In the genomic region with DNA sequence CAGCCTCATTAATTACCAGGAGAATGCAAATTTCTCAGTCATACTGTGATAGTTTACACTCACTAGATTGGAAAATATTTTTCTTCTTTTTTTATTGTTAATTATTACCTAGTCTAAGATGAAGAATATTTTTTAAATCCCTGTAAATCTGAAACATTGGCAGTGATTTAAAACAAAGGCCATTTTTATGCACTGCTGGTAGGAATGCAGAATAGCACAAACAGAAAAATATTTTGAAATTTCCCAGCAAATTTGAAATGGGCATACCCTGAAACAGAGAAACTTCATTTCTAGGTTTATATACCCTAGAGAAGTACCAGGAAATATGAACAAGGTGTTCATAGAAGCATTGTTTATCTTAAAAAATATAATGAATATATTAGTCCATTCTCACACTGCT, we compare ENCODE assay signal across 17 cellular contexts. TPM values are rescaled to one million over a fixed set of nuclear protein-coding genes. Genes with fewer than 3 reads are reported as not detected.
DNase-seq lines count a peak whose midpoint lies in the region; ATAC-seq and TF ChIP-seq lines count a peak whose summit lies in the region.
"Had no signal": no experiment of that assay in that cellular context is flagged by ENCODE, and none has a peak within 500 bp of the region (broad histone marks: within the 10 kb centered on the region; RNA-seq: fewer than 3 reads in every experiment).

No MANE protein-coding gene starts in this region.

- H3K27ac ChIP-seq in mammary epithelial cell (ENCODE audit: insufficient read depth, low read depth, low read length): no peak overlapping the region
- no peak overlapping the region for H3K27ac ChIP-seq in smooth muscle cell (ENCODE audit: low read depth)
- H3K27ac ChIP-seq in ascending aorta: no peak overlapping the region
- H3K27ac ChIP-seq: C4-2B had no signal

- in situ Hi-C loops in mammary epithelial cell (cut with MboI; ENCODE audit: low sequenced_read_pairs in 2 of 2): no loop called here

- H3K4me3 Mint-ChIP-seq in MCF 10A (ENCODE audit: unreplicated experiment) (no peak overlapping the region), chondrocyte (ENCODE audit: unreplicated experiment) (no peak overlapping the region)
- H3K4me3 Mint-ChIP-seq in activated T-helper 2 cell treated with anti-CD3 and anti-CD28 coated beads, Interferon-gamma antibody, Interleukin-2, Interleukin-4, amounts not matched to agents 10 μg/mL and 5 μg/mL and 100 μg/mL, durations not matched to agents 14 hours and 24 hours and 36 hours (ENCODE audit: low read depth): no peak overlapping the region

- no peaks in the 10 kb centered on the region for H3K4me1 ChIP-seq in mammary epithelial cell (ENCODE audit: insufficient read depth, low read length)
- no peaks in the 10 kb centered on the region for H3K4me1 ChIP-seq in smooth muscle cell (ENCODE audit: low read depth)
- H3K4me1 ChIP-seq in ascending aorta: no peaks in the 10 kb centered on the region

- H3K9me3 Mint-ChIP-seq in MCF 10A (ENCODE audit: unreplicated experiment) (no peaks in the 10 kb centered on the region), chondrocyte (ENCODE audit: low read depth) (peaks cover 15% of the 10 kb centered on the region)
- no peaks in the 10 kb centered on the region for H3K9me3 Mint-ChIP-seq in activated T-helper 2 cell treated with anti-CD3 and anti-CD28 coated beads, Interferon-gamma antibody, Interleukin-2, Interleukin-4, amounts not matched to agents 10 μg/mL and 5 μg/mL and 100 μg/mL, durations not matched to agents 14 hours and 24 hours and 36 hours

- H2AFZ ChIP-seq in mammary epithelial cell (ENCODE audit: low read depth, low read length) (no peak overlapping the region), smooth muscle cell (ENCODE audit: low read depth) (no peak overlapping the region)

- H3K4me3 ChIP-seq in mammary epithelial cell (replicated peaks in 1 of 3; ENCODE audit: insufficient read depth in 1 of 3, low read depth in 2 of 3, low read length in 3 of 3): no peak overlapping the region
- H3K4me3 ChIP-seq in fibroblast of the aortic adventitia (ENCODE audit: low read depth, low read length): no peak overlapping the region
- no peak overlapping the region for H3K4me3 ChIP-seq in smooth muscle cell
- no peak overlapping the region for H3K4me3 ChIP-seq in ascending aorta
- H3K4me3 ChIP-seq: MG63 had no signal

- no peaks in the 10 kb centered on the region for H3K36me3 Mint-ChIP-seq in MCF 10A (ENCODE audit: insufficient read depth, unreplicated experiment)
- H3K36me3 Mint-ChIP-seq in chondrocyte (ENCODE audit: low read depth): peaks cover 2% of the 10 kb centered on the region
- no peaks in the 10 kb centered on the region for H3K36me3 Mint-ChIP-seq in activated T-helper 2 cell treated with anti-CD3 and anti-CD28 coated beads, Interferon-gamma antibody, Interleukin-2, Interleukin-4, amounts not matched to agents 10 μg/mL and 5 μg/mL and 100 μg/mL, durations not matched to agents 14 hours and 24 hours and 36 hours (ENCODE audit: low read depth)

- H3K9me3 ChIP-seq in mammary epithelial cell (replicated peaks; ENCODE audit: insufficient read depth, low read length): no peaks in the 10 kb centered on the region
- H3K9me3 ChIP-seq in smooth muscle cell (replicated peaks; ENCODE audit: low read depth): no peaks in the 10 kb centered on the region
- H3K9me3 ChIP-seq in ascending aorta: no peaks in the 10 kb centered on the region
- H3K9me3 ChIP-seq: MG63 had no signal

- peak; percentile 9 for TF ChIP-seq CTCF in MCF 10A (IDR thresholded peaks at IDR 0.05; ENCODE audit: unreplicated experiment)
- TF ChIP-seq CTCF in mammary epithelial cell (conservative IDR thresholded peaks at IDR 0.05 in 1 of 2, IDR thresholded peaks at IDR 0.05 in 1 of 2; ENCODE audit: extremely low read depth in 1 of 2, insufficient read depth in 1 of 2, low read depth in 1 of 2, low read length in 2 of 2): peak in 1 of 2 donors; percentile 30
- TF ChIP-seq CTCF in chondrocyte (IDR thresholded peaks at IDR 0.05): peak; percentile 48
- peak; percentile 36 for TF ChIP-seq CTCF in fibroblast of the aortic adventitia (IDR thresholded peaks at IDR 0.05; ENCODE audit: insufficient read depth, low read length)
- TF ChIP-seq CTCF in smooth muscle cell (IDR thresholded peaks at IDR 0.05; ENCODE audit: borderline replicate concordance, insufficient read depth, poor library complexity, severe bottlenecking): peak; percentile 27
- no peak for TF ChIP-seq CTCF in ascending aorta (IDR thresholded peaks at IDR 0.05)

- CTCF ChIA-PET in MCF 10A (lab: Yijun Ruan, JAX): no interaction called here
- CTCF ChIA-PET in mammary epithelial cell (lab: Charles Lee; ENCODE audit: low non-redundant PET): no interaction called here

- BruUV-seq in MCF 10A (replicated peaks; lab: Mats Ljungman, UMichigan) (no TSS peak), mammary epithelial cell (replicated peaks; lab: Mats Ljungman, UMichigan) (no TSS peak)

- no peak overlapping the region for H3K9ac ChIP-seq in mammary epithelial cell (ENCODE audit: insufficient read depth, low read length)
- H3K9ac ChIP-seq in smooth muscle cell (ENCODE audit: low read depth): no peak overlapping the region

- H3K27me3 ChIP-seq in mammary epithelial cell (ENCODE audit: insufficient read depth, low read length) (peaks cover 2% of the 10 kb centered on the region), smooth muscle cell (ENCODE audit: low read depth) (no peaks in the 10 kb centered on the region), ascending aorta (no peaks in the 10 kb centered on the region)
- H3K27me3 ChIP-seq: MG63 had no signal

- H3K4me2 ChIP-seq in mammary epithelial cell (ENCODE audit: insufficient read depth, low read depth, low read length) (no peak overlapping the region), smooth muscle cell (no peak overlapping the region)

- no peak for DNase-seq in MCF 10A (ENCODE audit: unreplicated experiment)
- DNase-seq in mammary epithelial cell: no peak
- DNase-seq in chondrocyte (ENCODE audit: low spot score): no peak
- no peak for DNase-seq in fibroblast of the aortic adventitia (ENCODE audit: low read depth)
- DNase-seq in smooth muscle cell (lab: John Stamatoyannopoulos, UW; ENCODE audit: unreplicated experiment): no peak
- DNase-seq in activated T-helper 2 cell treated with anti-CD3 and anti-CD28 coated beads, Interferon-gamma antibody, Interleukin-2, Interleukin-4, amounts not matched to agents 10 μg/mL and 5 μg/mL and 100 μg/mL, durations not matched to agents 14 hours and 24 hours and 36 hours (ENCODE audit: low spot score): no peak
- no peak for DNase-seq in ascending aorta (ENCODE audit: low spot score in 2 of 2)
- DNase-seq: 8988T, DND-41, MG63, NCI-H1105, NCI-H1694, NCI-H524, SHP77 treated with DMSO at 0.1 percent for 48 hours had no signal

- no peak overlapping the region for H3K27ac Mint-ChIP-seq in MCF 10A (ENCODE audit: low read depth, unreplicated experiment)
- no peak overlapping the region for H3K27ac Mint-ChIP-seq in chondrocyte (ENCODE audit: unreplicated experiment)
- H3K27ac Mint-ChIP-seq in activated T-helper 2 cell treated with anti-CD3 and anti-CD28 coated beads, Interferon-gamma antibody, Interleukin-2, Interleukin-4, amounts not matched to agents 10 μg/mL and 5 μg/mL and 100 μg/mL, durations not matched to agents 14 hours and 24 hours and 36 hours: no peak overlapping the region

- H4K20me1 ChIP-seq in mammary epithelial cell (ENCODE audit: insufficient read depth, low read length): no peaks in the 10 kb centered on the region
- no peaks in the 10 kb centered on the region for H4K20me1 ChIP-seq in smooth muscle cell (ENCODE audit: low read depth)

- H3K36me3 ChIP-seq in mammary epithelial cell (ENCODE audit: insufficient read depth, low read length): no peaks in the 10 kb centered on the region
- no peaks in the 10 kb centered on the region for H3K36me3 ChIP-seq in smooth muscle cell (ENCODE audit: low read depth)
- H3K36me3 ChIP-seq in ascending aorta: no peaks in the 10 kb centered on the region
- H3K36me3 ChIP-seq: MG63 had no signal

- no peaks in the 10 kb centered on the region for H3K79me2 ChIP-seq in mammary epithelial cell (ENCODE audit: insufficient read depth, low read length)
- no peaks in the 10 kb centered on the region for H3K79me2 ChIP-seq in smooth muscle cell (ENCODE audit: low read depth)

- intact Hi-C loops in MCF 10A (cut with micrococcal nuclease): no loop called here
- intact Hi-C loops in mammary epithelial cell (cut with micrococcal nuclease): loop anchor here (5.0 kb wide), 1 partner anchor 45 kb away; no protein-coding TSS in a partner anchor
- intact Hi-C loops in activated T-helper 2 cell treated with anti-CD3 and anti-CD28 coated beads, Interferon-gamma antibody, Interleukin-2, Interleukin-4, amounts not matched to agents 10 μg/mL and 5 μg/mL and 100 μg/mL, durations not matched to agents 14 hours and 24 hours and 36 hours (cut with micrococcal nuclease): no loop called here
- intact Hi-C loops in ascending aorta (cut with DNase I): no loop called here

- H3K27me3 Mint-ChIP-seq in MCF 10A (ENCODE audit: insufficient read depth, unreplicated experiment) (no peaks in the 10 kb centered on the region), chondrocyte (ENCODE audit: low read depth) (peaks cover 9% of the 10 kb centered on the region)
- H3K27me3 Mint-ChIP-seq in activated T-helper 2 cell treated with anti-CD3 and anti-CD28 coated beads, Interferon-gamma antibody, Interleukin-2, Interleukin-4, amounts not matched to agents 10 μg/mL and 5 μg/mL and 100 μg/mL, durations not matched to agents 14 hours and 24 hours and 36 hours (ENCODE audit: low read depth): no peaks in the 10 kb centered on the region

- H3K4me1 Mint-ChIP-seq in MCF 10A (ENCODE audit: insufficient read depth, unreplicated experiment): no peaks in the 10 kb centered on the region
- H3K4me1 Mint-ChIP-seq in chondrocyte (ENCODE audit: low read depth): no peaks in the 10 kb centered on the region
- no peaks in the 10 kb centered on the region for H3K4me1 Mint-ChIP-seq in activated T-helper 2 cell treated with anti-CD3 and anti-CD28 coated beads, Interferon-gamma antibody, Interleukin-2, Interleukin-4, amounts not matched to agents 10 μg/mL and 5 μg/mL and 100 μg/mL, durations not matched to agents 14 hours and 24 hours and 36 hours (ENCODE audit: low read depth)

- POLR2A ChIA-PET in MCF 10A (lab: Yijun Ruan, JAX): no interaction called here

- peaks cover 3% of the 10 kb centered on the region for H3F3A ChIP-seq in smooth muscle cell (ENCODE audit: low read depth)

- dilution Hi-C loops in mammary epithelial cell (cut with HindIII; ENCODE audit: low sequenced_read_pairs): no loop called here

- no peak for ATAC-seq in GM18867 (IDR thresholded peaks at IDR 0.05; ENCODE audit: unreplicated experiment)

RNA-seq across cellular contexts. Expression of gene DYNAP, which starts 31.0 kb away (rescaled TPM):
- 0.59 and 0.86 TPM in 2 replicates for total RNA-seq in MCF 10A (2022)
- total RNA-seq in mammary epithelial cell: not detected
- polyA plus RNA-seq in mammary epithelial cell: not detected
- not detected for polyA minus RNA-seq in mammary epithelial cell
- not detected in 3 replicates for total RNA-seq in chondrocyte
- not detected in 2 replicates for total RNA-seq in fibroblast of the aortic adventitia (ENCODE audit: low replicate concordance)
- total RNA-seq in smooth muscle cell: not detected in 2 replicates
- not detected in 2 replicates for polyA plus RNA-seq in smooth muscle cell
- not detected in 2 replicates for total RNA-seq in activated T-helper 2 cell treated with anti-CD3 and anti-CD28 coated beads, Interferon-gamma antibody, Interleukin-2, Interleukin-4, amounts not matched to agents 10 μg/mL and 5 μg/mL and 100 μg/mL, durations not matched to agents 14 hours and 24 hours and 36 hours
- not detected for total RNA-seq in ascending aorta
- total RNA-seq: H4 had no signal

Comparison
In these comparisons a context has a peak if more than half of its experiments do, and no peak if none do; other contexts are left out.
1. CTCF ChIP-seq: peak in MCF 10A (single experiment), chondrocyte (single experiment), fibroblast of the aortic adventitia (single experiment) and smooth muscle cell (single experiment); none in ascending aorta (0 of 3).